Comparison of ENCODE assay signal across 21 cellular contexts in genomic region chr12:125120566-125120965, GRCh38. TPM values are rescaled to one million over a fixed set of nuclear protein-coding genes. Genes with fewer than 3 reads are reported as not detected.
DNase-seq lines count a peak whose midpoint lies in the region; ATAC-seq and TF ChIP-seq lines count a peak whose summit lies in the region.
"Had no signal": no experiment of that assay in that cellular context is flagged by ENCODE, and none has a peak within 500 bp of the region (broad histone marks: within the 10 kb centered on the region; RNA-seq: fewer than 3 reads in every experiment).

No MANE protein-coding gene starts in this region.

- no peak for ATAC-seq in CD8-positive, alpha-beta T cell
- ATAC-seq in left colon (peak; percentile 24), sciatic nerve (peak; percentile 18)
- ATAC-seq: HCT116 had no signal

- peaks cover 51% of the 10 kb centered on the region for H3K36me3 Mint-ChIP-seq in CD8-positive, alpha-beta T cell

- no peak overlapping the region for H3K27ac ChIP-seq in CD8-positive, alpha-beta T cell (ENCODE audit: low read depth, low read length)
- H3K27ac ChIP-seq: GM23248, RWPE1, SK-N-MC had no signal

- POLR2A ChIA-PET in CD8-positive, alpha-beta T cell (lab: Charles Lee), result no interaction called here

- in situ Hi-C loops in KBM-7 (cut with MboI; ENCODE audit: low pct_unique_long_range_greater_than_20kb, low sequenced_read_pairs), result no loop called here

- no peaks in the 10 kb centered on the region for H3K36me3 ChIP-seq in CD8-positive, alpha-beta T cell (ENCODE audit: insufficient read depth, low read length)

- no peaks in the 10 kb centered on the region for H3K9me3 ChIP-seq in CD8-positive, alpha-beta T cell (ENCODE audit: low read length)

- CTCF ChIA-PET in CD8-positive, alpha-beta T cell (lab: Charles Lee), result no interaction called here

- H3K27ac Mint-ChIP-seq in CD8-positive, alpha-beta T cell, result peak overlapping the region; percentile 11

- intact Hi-C loops in CD8-positive, alpha-beta T cell (cut with DNase I, micrococcal nuclease), result no loop called here
- intact Hi-C loops in left colon (cut with DNase I, micrococcal nuclease) (no loop called here), sciatic nerve (cut with DNase I) (no loop called here)

- TF ChIP-seq CTCF in CD8-positive, alpha-beta T cell (IDR thresholded peaks at IDR 0.05), result no peak

- H3K4me1 Mint-ChIP-seq in CD8-positive, alpha-beta T cell (ENCODE audit: low read depth), result no peaks in the 10 kb centered on the region

- H3K4me3 Mint-ChIP-seq in CD8-positive, alpha-beta T cell, result no peak overlapping the region

- H3K9me3 Mint-ChIP-seq in CD8-positive, alpha-beta T cell, result no peaks in the 10 kb centered on the region

- no peaks in the 10 kb centered on the region for H3K27me3 ChIP-seq in CD8-positive, alpha-beta T cell (ENCODE audit: insufficient read depth, low read length)

- H3K4me3 ChIP-seq in CD8-positive, alpha-beta T cell (ENCODE audit: low read depth, low read length), result no peak overlapping the region
- H3K4me3 ChIP-seq: GM23248, SK-N-MC had no signal

- no peaks in the 10 kb centered on the region for H3K4me1 ChIP-seq in CD8-positive, alpha-beta T cell (ENCODE audit: insufficient read depth, low read length)

- no peak for DNase-seq in CD8-positive, alpha-beta T cell
- DNase-seq in NCI-H82 treated with DMSO at 0.1 percent for 48 hours (lab: John Stamatoyannopoulos, UW; ENCODE audit: unreplicated experiment), result peak; percentile 22
- DNase-seq in left colon, result no peak
- no peak for DNase-seq in sciatic nerve (ENCODE audit: low spot score)
- DNase-seq in KBM-7, result no peak
- no peak for DNase-seq in retina
- DNase-seq in T-helper 9 cell, result no peak
- DNase-seq: AML-193; C1 segment of cervical spinal cord; EL; GF-D8; GM23248; NCI-H1092; NCI-H1436; NCI-H187 treated with DMSO at 0.1 percent for 48 hours; NK-92 treated with Interleukin-12 subunit alpha and Interleukin-12 subunit beta, amount 100 ng/mL, for 24 hours; SHP77 treated with DMSO at 0.1 percent for 48 hours; SW 1271 had no signal

- H3K27me3 Mint-ChIP-seq in CD8-positive, alpha-beta T cell (ENCODE audit: low read depth), result no peaks in the 10 kb centered on the region

RNA-seq across cellular contexts. Expression of gene AACS, which starts 55.3 kb away (rescaled TPM):
- total RNA-seq in CD8-positive, alpha-beta T cell, result 10 to 100 TPM; 11.0 to 12.3 TPM
- 10 to 100 TPM; 43.8 to 69.0 TPM for total RNA-seq in left colon
- total RNA-seq in sciatic nerve, result 19.6 TPM
